ENCODE assay signal across 26 cellular contexts in genomic region chr22:26276530-26277200, GRCh38.
"Had no signal": no experiment of that assay in that cellular context is flagged by ENCODE, and none has a peak within 500 bp of the region (broad histone marks: within the 10 kb centered on the region; RNA-seq: fewer than 3 reads in every experiment).

No MANE protein-coding gene starts in this region.

- H3K27me3 ChIP-seq: uterus had no signal

- H3K36me3 Mint-ChIP-seq: activated naive CD4-positive, alpha-beta T cell treated with anti-CD3 and anti-CD28 coated beads, Interleukin-2, amount 50 U/mL, for 72 hours had no signal

- DNase-seq: activated CD4-positive, CD25-positive, alpha-beta regulatory T cell treated with anti-CD3 and anti-CD28 coated beads, Interleukin-2, amount 50 U/mL, for 72 hours; activated CD8-positive, alpha-beta memory T cell treated with anti-CD3 and anti-CD28 coated beads for 24 hours; activated CD8-positive, alpha-beta memory T cell treated with anti-CD3 and anti-CD28 coated beads, Interleukin-2, amount 50 U/mL, for 48 hours; activated gamma-delta T cell treated with Interleukin-2 at 50 U/mL for 16 hours; activated T-cell treated with anti-CD3 and anti-CD28 coated beads, Interleukin-2, amount 50 U/mL, for 72 hours; adrenal gland; effector CD8-positive, alpha-beta T cell; heart right ventricle; left cardiac atrium; lower lobe of right lung; midbrain; nephron progenitor cell; occipital lobe; right cardiac atrium; stimulated activated naive CD8-positive, alpha-beta T cell treated with anti-CD3 and anti-CD28 coated beads, Interleukin-15, Interleukin-2, amounts not matched to agents 100 U/mL and 50 U/mL, for 24 hours; substantia nigra; T-helper 1 cell; T1000; tibial artery; uterus had no signal

- H3K4me1 ChIP-seq: adrenal gland, esophagus muscularis mucosa, gastroesophageal sphincter, heart right ventricle, lower lobe of right lung, tibial artery, uterus had no signal

- H3K27ac Mint-ChIP-seq: activated naive CD4-positive, alpha-beta T cell treated with anti-CD3 and anti-CD28 coated beads, Interleukin-2, amount 50 U/mL, for 72 hours; activated T-cell treated with anti-CD3 and anti-CD28 coated beads, Interleukin-2, amount 50 U/mL, for 72 hours; dendritic cell treated with granulocyte-macrophage colony-stimulating factor and Interleukin-4, amounts not matched to agents 40 ng/mL and 50 ng/mL, for 4 days; nephron progenitor cell; progenitor cell of endocrine pancreas had no signal

- H3K36me3 ChIP-seq: adrenal gland, esophagus muscularis mucosa, gastroesophageal sphincter, heart right ventricle, lower lobe of right lung, tibial artery, uterus had no signal

- H3K9me3 ChIP-seq: adrenal gland, esophagus muscularis mucosa, gastroesophageal sphincter, heart right ventricle, lower lobe of right lung, tibial artery, uterus had no signal

- ATAC-seq: activated naive CD4-positive, alpha-beta T cell treated with anti-CD3 and anti-CD28 coated beads, Interleukin-2, amount 50 U/mL, for 72 hours; activated T-cell treated with anti-CD3 and anti-CD28 coated beads, Interleukin-2, amount 50 U/mL, for 72 hours; gastroesophageal sphincter; heart right ventricle; left cardiac atrium; lower lobe of right lung; right cardiac atrium; stimulated activated naive CD8-positive, alpha-beta T cell treated with anti-CD3 and anti-CD28 coated beads, Interleukin-15, Interleukin-2, amounts not matched to agents 100 U/mL and 50 U/mL, for 24 hours had no signal

- H3K4me3 ChIP-seq: adrenal gland, esophagus muscularis mucosa, gastroesophageal sphincter, heart right ventricle, lower lobe of right lung, skin epidermis, tibial artery, uterus had no signal

- H3K4me3 Mint-ChIP-seq: activated T-cell treated with anti-CD3 and anti-CD28 coated beads, Interleukin-2, amount 50 U/mL, for 72 hours; dendritic cell treated with granulocyte-macrophage colony-stimulating factor and Interleukin-4, amounts not matched to agents 40 ng/mL and 50 ng/mL, for 4 days; nephron progenitor cell had no signal

- H3K9me3 Mint-ChIP-seq: activated naive CD4-positive, alpha-beta T cell treated with anti-CD3 and anti-CD28 coated beads, Interleukin-2, amount 50 U/mL, for 72 hours; activated T-cell treated with anti-CD3 and anti-CD28 coated beads, Interleukin-2, amount 50 U/mL, for 72 hours; dendritic cell treated with granulocyte-macrophage colony-stimulating factor and Interleukin-4, amounts not matched to agents 40 ng/mL and 50 ng/mL, for 4 days; nephron progenitor cell had no signal
